In the genomic region with DNA sequence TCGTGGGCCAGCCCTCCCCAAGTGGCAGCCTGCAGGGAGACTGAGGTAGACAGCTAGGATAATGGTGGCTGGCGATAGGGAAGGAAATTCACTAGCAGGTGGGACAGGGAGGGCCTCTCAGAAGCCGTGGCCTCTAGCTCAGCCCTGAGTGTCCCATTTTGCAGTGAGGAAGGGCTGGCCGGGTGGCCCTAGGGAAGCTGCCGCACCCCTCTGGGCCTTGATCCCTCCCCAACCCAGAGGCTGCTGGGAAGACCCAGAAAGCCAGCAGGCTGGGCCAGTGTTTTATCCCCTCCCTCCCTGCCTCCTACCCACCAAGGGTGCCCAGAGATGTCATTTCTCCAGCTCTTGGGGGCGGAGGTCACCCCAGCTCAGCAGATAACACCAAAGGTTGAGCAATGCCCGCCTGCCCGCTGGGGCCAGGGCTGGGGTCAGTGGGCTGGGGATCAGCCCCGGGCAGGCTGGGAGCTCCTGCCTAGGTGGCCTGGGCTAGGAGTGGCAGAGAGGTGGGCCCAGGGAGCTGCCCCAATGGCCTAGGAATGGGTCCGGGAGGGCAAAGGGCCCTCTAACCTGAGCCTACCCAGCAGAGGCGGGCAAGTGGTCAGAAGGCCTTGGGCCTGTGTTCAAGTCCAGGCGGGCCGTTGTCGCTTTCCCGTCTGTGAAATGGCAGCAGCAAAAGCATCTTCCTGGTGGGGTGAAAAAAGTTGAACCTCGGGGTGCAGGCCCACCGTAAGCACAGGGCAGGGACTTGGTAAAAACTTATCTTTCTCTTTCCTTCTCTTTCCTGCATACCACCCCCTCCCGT, we compare ENCODE assay signal across 1 cellular context.
TF ChIP-seq lines count a peak whose summit lies in the region.

No MANE protein-coding gene starts in this region.

TF ChIP-seq in HepG2, 621 proteins besides CTCF, POLR2A, EP300 and RAD21 (continues in another document):
- peak; percentile 13; the same call in 1 of the 2 replicates for TF ChIP-seq NRL (CRISPR knock-in tag; IDR thresholded peaks at IDR 0.05; ENCODE audit: borderline replicate concordance)
- 0 out of 2 replicates have a peak, but pooled peaks have one; percentile 3 for TF ChIP-seq LCORL (IDR thresholded peaks at IDR 0.05)
- peak; percentile 99 for TF ChIP-seq LCORL (CRISPR knock-in tag; IDR thresholded peaks at IDR 0.05)
- peak; percentile 78 for TF ChIP-seq HNRNPLL (IDR thresholded peaks at IDR 0.05; ENCODE audit: low read depth, low read length, poor library complexity, severe bottlenecking)
- TF ChIP-seq HMG20A (CRISPR knock-in tag; IDR thresholded peaks at IDR 0.05; ENCODE audit: borderline replicate concordance) = peak; percentile 88; the same call in 1 of the 2 replicates
- no peak for TF ChIP-seq ZFP62 (CRISPR knock-in tag; IDR thresholded peaks at IDR 0.05)
- peak; percentile 75; the same call in 1 of the 2 replicates for TF ChIP-seq ZNF12 (CRISPR knock-in tag; IDR thresholded peaks at IDR 0.05)
- no peak for TF ChIP-seq ZFP37 (CRISPR knock-in tag; IDR thresholded peaks at IDR 0.05; ENCODE audit: borderline replicate concordance)
- TF ChIP-seq SRSF9 (IDR thresholded peaks at IDR 0.05; ENCODE audit: borderline replicate concordance, insufficient read depth, low read depth, low read length, poor library complexity, severe bottlenecking) = no peak
- peak; percentile 72 for TF ChIP-seq ZSCAN25 (CRISPR knock-in tag; IDR thresholded peaks at IDR 0.05)
- TF ChIP-seq KDM2A (CRISPR knock-in tag; IDR thresholded peaks at IDR 0.05; ENCODE audit: borderline replicate concordance, low read depth) = peak; percentile 91
- TF ChIP-seq NPAS2 (CRISPR knock-in tag; IDR thresholded peaks at IDR 0.05; ENCODE audit: borderline replicate concordance) = no peak
- peak; percentile 72 for TF ChIP-seq TEAD3 (CRISPR knock-in tag; optimal IDR thresholded peaks at IDR 0.05; ENCODE audit: borderline replicate concordance)
- TF ChIP-seq ZNF205 (CRISPR knock-in tag; IDR thresholded peaks at IDR 0.05) = peak; percentile 93
- TF ChIP-seq, protein P1, sequence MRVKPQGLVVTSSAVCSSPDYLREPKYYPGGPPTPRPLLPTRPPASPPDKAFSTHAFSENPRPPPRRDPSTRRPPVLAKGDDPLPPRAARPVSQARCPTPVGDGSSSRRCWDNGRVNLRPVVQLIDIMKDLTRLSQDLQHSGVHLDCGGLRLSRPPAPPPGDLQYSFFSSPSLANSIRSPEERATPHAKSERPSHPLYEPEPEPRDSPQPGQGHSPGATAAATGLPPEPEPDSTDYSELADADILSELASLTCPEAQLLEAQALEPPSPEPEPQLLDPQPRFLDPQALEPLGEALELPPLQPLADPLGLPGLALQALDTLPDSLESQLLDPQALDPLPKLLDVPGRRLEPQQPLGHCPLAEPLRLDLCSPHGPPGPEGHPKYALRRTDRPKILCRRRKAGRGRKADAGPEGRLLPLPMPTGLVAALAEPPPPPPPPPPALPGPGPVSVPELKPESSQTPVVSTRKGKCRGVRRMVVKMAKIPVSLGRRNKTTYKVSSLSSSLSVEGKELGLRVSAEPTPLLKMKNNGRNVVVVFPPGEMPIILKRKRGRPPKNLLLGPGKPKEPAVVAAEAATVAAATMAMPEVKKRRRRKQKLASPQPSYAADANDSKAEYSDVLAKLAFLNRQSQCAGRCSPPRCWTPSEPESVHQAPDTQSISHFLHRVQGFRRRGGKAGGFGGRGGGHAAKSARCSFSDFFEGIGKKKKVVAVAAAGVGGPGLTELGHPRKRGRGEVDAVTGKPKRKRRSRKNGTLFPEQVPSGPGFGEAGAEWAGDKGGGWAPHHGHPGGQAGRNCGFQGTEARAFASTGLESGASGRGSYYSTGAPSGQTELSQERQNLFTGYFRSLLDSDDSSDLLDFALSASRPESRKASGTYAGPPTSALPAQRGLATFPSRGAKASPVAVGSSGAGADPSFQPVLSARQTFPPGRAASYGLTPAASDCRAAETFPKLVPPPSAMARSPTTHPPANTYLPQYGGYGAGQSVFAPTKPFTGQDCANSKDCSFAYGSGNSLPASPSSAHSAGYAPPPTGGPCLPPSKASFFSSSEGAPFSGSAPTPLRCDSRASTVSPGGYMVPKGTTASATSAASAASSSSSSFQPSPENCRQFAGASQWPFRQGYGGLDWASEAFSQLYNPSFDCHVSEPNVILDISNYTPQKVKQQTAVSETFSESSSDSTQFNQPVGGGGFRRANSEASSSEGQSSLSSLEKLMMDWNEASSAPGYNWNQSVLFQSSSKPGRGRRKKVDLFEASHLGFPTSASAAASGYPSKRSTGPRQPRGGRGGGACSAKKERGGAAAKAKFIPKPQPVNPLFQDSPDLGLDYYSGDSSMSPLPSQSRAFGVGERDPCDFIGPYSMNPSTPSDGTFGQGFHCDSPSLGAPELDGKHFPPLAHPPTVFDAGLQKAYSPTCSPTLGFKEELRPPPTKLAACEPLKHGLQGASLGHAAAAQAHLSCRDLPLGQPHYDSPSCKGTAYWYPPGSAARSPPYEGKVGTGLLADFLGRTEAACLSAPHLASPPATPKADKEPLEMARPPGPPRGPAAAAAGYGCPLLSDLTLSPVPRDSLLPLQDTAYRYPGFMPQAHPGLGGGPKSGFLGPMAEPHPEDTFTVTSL (CRISPR knock-in tag; IDR thresholded peaks at IDR 0.05; ENCODE audit: borderline replicate concordance) = peak; percentile 88
- TF ChIP-seq RAD51 (IDR thresholded peaks at IDR 0.05; ENCODE audit: borderline replicate concordance) = no peak
- no peak for TF ChIP-seq PAX8 (CRISPR knock-in tag; IDR thresholded peaks at IDR 0.05; ENCODE audit: borderline replicate concordance)
- TF ChIP-seq, protein P2, sequence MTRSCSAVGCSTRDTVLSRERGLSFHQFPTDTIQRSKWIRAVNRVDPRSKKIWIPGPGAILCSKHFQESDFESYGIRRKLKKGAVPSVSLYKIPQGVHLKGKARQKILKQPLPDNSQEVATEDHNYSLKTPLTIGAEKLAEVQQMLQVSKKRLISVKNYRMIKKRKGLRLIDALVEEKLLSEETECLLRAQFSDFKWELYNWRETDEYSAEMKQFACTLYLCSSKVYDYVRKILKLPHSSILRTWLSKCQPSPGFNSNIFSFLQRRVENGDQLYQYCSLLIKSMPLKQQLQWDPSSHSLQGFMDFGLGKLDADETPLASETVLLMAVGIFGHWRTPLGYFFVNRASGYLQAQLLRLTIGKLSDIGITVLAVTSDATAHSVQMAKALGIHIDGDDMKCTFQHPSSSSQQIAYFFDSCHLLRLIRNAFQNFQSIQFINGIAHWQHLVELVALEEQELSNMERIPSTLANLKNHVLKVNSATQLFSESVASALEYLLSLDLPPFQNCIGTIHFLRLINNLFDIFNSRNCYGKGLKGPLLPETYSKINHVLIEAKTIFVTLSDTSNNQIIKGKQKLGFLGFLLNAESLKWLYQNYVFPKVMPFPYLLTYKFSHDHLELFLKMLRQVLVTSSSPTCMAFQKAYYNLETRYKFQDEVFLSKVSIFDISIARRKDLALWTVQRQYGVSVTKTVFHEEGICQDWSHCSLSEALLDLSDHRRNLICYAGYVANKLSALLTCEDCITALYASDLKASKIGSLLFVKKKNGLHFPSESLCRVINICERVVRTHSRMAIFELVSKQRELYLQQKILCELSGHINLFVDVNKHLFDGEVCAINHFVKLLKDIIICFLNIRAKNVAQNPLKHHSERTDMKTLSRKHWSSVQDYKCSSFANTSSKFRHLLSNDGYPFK (CRISPR knock-in tag; IDR thresholded peaks at IDR 0.05; ENCODE audit: borderline replicate concordance) = no peak
- no peak for TF ChIP-seq RFX3 (CRISPR knock-in tag; IDR thresholded peaks at IDR 0.05)
- TF ChIP-seq, protein P3, sequence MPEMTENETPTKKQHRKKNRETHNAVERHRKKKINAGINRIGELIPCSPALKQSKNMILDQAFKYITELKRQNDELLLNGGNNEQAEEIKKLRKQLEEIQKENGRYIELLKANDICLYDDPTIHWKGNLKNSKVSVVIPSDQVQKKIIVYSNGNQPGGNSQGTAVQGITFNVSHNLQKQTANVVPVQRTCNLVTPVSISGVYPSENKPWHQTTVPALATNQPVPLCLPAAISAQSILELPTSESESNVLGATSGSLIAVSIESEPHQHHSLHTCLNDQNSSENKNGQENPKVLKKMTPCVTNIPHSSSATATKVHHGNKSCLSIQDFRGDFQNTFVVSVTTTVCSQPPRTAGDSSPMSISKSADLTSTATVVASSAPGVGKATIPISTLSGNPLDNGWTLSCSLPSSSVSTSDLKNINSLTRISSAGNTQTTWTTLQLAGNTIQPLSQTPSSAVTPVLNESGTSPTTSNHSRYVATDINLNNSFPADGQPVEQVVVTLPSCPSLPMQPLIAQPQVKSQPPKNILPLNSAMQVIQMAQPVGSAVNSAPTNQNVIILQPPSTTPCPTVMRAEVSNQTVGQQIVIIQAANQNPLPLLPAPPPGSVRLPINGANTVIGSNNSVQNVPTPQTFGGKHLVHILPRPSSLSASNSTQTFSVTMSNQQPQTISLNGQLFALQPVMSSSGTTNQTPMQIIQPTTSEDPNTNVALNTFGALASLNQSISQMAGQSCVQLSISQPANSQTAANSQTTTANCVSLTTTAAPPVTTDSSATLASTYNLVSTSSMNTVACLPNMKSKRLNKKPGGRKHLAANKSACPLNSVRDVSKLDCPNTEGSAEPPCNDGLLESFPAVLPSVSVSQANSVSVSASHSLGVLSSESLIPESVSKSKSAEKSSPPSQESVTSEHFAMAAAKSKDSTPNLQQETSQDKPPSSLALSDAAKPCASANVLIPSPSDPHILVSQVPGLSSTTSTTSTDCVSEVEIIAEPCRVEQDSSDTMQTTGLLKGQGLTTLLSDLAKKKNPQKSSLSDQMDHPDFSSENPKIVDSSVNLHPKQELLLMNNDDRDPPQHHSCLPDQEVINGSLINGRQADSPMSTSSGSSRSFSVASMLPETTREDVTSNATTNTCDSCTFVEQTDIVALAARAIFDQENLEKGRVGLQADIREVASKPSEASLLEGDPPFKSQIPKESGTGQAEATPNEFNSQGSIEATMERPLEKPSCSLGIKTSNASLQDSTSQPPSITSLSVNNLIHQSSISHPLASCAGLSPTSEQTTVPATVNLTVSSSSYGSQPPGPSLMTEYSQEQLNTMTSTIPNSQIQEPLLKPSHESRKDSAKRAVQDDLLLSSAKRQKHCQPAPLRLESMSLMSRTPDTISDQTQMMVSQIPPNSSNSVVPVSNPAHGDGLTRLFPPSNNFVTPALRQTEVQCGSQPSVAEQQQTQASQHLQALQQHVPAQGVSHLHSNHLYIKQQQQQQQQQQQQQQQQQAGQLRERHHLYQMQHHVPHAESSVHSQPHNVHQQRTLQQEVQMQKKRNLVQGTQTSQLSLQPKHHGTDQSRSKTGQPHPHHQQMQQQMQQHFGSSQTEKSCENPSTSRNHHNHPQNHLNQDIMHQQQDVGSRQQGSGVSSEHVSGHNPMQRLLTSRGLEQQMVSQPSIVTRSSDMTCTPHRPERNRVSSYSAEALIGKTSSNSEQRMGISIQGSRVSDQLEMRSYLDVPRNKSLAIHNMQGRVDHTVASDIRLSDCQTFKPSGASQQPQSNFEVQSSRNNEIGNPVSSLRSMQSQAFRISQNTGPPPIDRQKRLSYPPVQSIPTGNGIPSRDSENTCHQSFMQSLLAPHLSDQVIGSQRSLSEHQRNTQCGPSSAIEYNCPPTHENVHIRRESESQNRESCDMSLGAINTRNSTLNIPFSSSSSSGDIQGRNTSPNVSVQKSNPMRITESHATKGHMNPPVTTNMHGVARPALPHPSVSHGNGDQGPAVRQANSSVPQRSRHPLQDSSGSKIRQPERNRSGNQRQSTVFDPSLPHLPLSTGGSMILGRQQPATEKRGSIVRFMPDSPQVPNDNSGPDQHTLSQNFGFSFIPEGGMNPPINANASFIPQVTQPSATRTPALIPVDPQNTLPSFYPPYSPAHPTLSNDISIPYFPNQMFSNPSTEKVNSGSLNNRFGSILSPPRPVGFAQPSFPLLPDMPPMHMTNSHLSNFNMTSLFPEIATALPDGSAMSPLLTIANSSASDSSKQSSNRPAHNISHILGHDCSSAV (CRISPR knock-in tag; IDR thresholded peaks at IDR 0.05; ENCODE audit: borderline replicate concordance) = no peak
- TF ChIP-seq ZSCAN12 (CRISPR knock-in tag; IDR thresholded peaks at IDR 0.05) = 0 out of 2 replicates have a peak, but pooled peaks have one; percentile 33
- TF ChIP-seq, protein P4, sequence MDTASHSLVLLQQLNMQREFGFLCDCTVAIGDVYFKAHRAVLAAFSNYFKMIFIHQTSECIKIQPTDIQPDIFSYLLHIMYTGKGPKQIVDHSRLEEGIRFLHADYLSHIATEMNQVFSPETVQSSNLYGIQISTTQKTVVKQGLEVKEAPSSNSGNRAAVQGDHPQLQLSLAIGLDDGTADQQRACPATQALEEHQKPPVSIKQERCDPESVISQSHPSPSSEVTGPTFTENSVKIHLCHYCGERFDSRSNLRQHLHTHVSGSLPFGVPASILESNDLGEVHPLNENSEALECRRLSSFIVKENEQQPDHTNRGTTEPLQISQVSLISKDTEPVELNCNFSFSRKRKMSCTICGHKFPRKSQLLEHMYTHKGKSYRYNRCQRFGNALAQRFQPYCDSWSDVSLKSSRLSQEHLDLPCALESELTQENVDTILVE (CRISPR knock-in tag; IDR thresholded peaks at IDR 0.05) = peak; percentile 99
- peak; percentile 99 for TF ChIP-seq DPF2 (CRISPR knock-in tag; IDR thresholded peaks at IDR 0.05; ENCODE audit: borderline replicate concordance, low read depth)
- no peak for TF ChIP-seq SRSF4 (IDR thresholded peaks at IDR 0.05; ENCODE audit: low read depth, low read length, poor library complexity, severe bottlenecking)
- 0 out of 2 replicates have a peak, but pooled peaks have one; percentile 86 for TF ChIP-seq KMT2A (CRISPR knock-in tag; IDR thresholded peaks at IDR 0.05)
- peak; percentile 78 for TF ChIP-seq MIXL1 (CRISPR knock-in tag; IDR thresholded peaks at IDR 0.05)
- peak; percentile 91; the same call in 1 of the 2 replicates for TF ChIP-seq AKAP8 (CRISPR knock-in tag; IDR thresholded peaks at IDR 0.05)
- TF ChIP-seq TRIM24 (CRISPR knock-in tag; IDR thresholded peaks at IDR 0.05) = peak; percentile 80; the same call in 1 of the 2 replicates
- 0 out of 2 replicates have a peak, but pooled peaks have one; percentile 13 for TF ChIP-seq TBX3 (IDR thresholded peaks at IDR 0.05; ENCODE audit: borderline replicate concordance)
- TF ChIP-seq ZSCAN20 (CRISPR knock-in tag; IDR thresholded peaks at IDR 0.05; ENCODE audit: borderline replicate concordance) = no peak; the same call in 1 of the 2 replicates
- peak; percentile 67; the same call in 1 of the 2 replicates for TF ChIP-seq KLF15 (CRISPR knock-in tag; IDR thresholded peaks at IDR 0.05; ENCODE audit: borderline replicate concordance)
- TF ChIP-seq MBD4 (IDR thresholded peaks at IDR 0.05; ENCODE audit: borderline replicate concordance, low read length) = no peak
- TF ChIP-seq RELA (CRISPR knock-in tag; IDR thresholded peaks at IDR 0.05) = peak; percentile 49; the same call in 1 of the 2 replicates
- peak; percentile 81; the same call in 1 of the 2 replicates for TF ChIP-seq ZNF569 (CRISPR knock-in tag; IDR thresholded peaks at IDR 0.05; ENCODE audit: borderline replicate concordance)
- TF ChIP-seq ZC3H4 (CRISPR knock-in tag; IDR thresholded peaks at IDR 0.05; ENCODE audit: borderline replicate concordance) = peak; percentile 61
- peak; percentile 95 for TF ChIP-seq KAT7 (CRISPR knock-in tag; IDR thresholded peaks at IDR 0.05; ENCODE audit: borderline replicate concordance)
- TF ChIP-seq, protein P5, sequence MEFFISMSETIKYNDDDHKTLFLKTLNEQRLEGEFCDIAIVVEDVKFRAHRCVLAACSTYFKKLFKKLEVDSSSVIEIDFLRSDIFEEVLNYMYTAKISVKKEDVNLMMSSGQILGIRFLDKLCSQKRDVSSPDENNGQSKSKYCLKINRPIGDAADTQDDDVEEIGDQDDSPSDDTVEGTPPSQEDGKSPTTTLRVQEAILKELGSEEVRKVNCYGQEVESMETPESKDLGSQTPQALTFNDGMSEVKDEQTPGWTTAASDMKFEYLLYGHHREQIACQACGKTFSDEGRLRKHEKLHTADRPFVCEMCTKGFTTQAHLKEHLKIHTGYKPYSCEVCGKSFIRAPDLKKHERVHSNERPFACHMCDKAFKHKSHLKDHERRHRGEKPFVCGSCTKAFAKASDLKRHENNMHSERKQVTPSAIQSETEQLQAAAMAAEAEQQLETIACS (CRISPR knock-in tag; IDR thresholded peaks at IDR 0.05) = no peak
